Comparison of ENCODE assay signal across 14 cellular contexts in genomic region chr12:87280356-87280755, GRCh38.
A peak's percentile ranks its signal among the peaks of the same experiment; 100 is the strongest.
DNase-seq lines count a peak whose midpoint lies in the region; ATAC-seq and TF ChIP-seq lines count a peak whose summit lies in the region.
"Had no signal": no experiment of that assay in that cellular context is flagged by ENCODE, and none has a peak within 500 bp of the region (broad histone marks: within the 10 kb centered on the region; RNA-seq: fewer than 3 reads in every experiment).

No MANE protein-coding gene starts in this region.

- DNase-seq in naive B cell (peak; percentile 41), left lung (no peak), activated T-cell treated with anti-CD3 and anti-CD28 coated beads for 4 hours (no peak)
- DNase-seq in natural killer cell treated with Interleukin-12 subunit alpha and Interleukin-12 subunit beta and Interleukin-15 and Interleukin-18, amount 100 ng/mL, for 72 hours (ENCODE audit: low spot score) = no peak
- no peak for DNase-seq in activated CD4-positive, alpha-beta T cell treated with anti-CD3 and anti-CD28 coated beads for 4 hours
- DNase-seq: esophagus squamous epithelium, kidney glomerular epithelial cell, NCI-H1694 treated with DMSO at 0.1 percent for 48 hours, ovary, upper lobe of left lung had no signal

- ATAC-seq in GM19328 (IDR thresholded peaks at IDR 0.05; ENCODE audit: unreplicated experiment) (peak; percentile 70), HG02759 (IDR thresholded peaks at IDR 0.05; ENCODE audit: unreplicated experiment) (peak; percentile 79), HG03520 (IDR thresholded peaks at IDR 0.05; ENCODE audit: unreplicated experiment) (peak; percentile 84), naive B cell (ENCODE audit: low read depth in 2 of 2) (peak; percentile 97 to 98), left lung (no peak)
- no peak for ATAC-seq in natural killer cell treated with Interleukin-12 subunit alpha and Interleukin-12 subunit beta and Interleukin-15 and Interleukin-18, amount 100 ng/mL, for 72 hours

- no peaks in the 10 kb centered on the region for H3K36me3 Mint-ChIP-seq in naive B cell
- no peaks in the 10 kb centered on the region for H3K36me3 Mint-ChIP-seq in natural killer cell treated with Interleukin-12 subunit alpha and Interleukin-12 subunit beta and Interleukin-15 and Interleukin-18, amount 100 ng/mL, for 72 hours
- H3K36me3 Mint-ChIP-seq: brain had no signal

- intact Hi-C loops in left lung (cut with DNase I) = no loop called here

- no peaks in the 10 kb centered on the region for H3K36me3 ChIP-seq in left lung
- H3K36me3 ChIP-seq: esophagus squamous epithelium, ovary, upper lobe of left lung had no signal

- no peaks in the 10 kb centered on the region for H3K27me3 Mint-ChIP-seq in naive B cell
- no peaks in the 10 kb centered on the region for H3K27me3 Mint-ChIP-seq in natural killer cell treated with Interleukin-12 subunit alpha and Interleukin-12 subunit beta and Interleukin-15 and Interleukin-18, amount 100 ng/mL, for 72 hours
- H3K27me3 Mint-ChIP-seq: brain had no signal

- H3K27ac Mint-ChIP-seq in naive B cell = peak overlapping the region in 4 of 6 donors; percentile 16 to 49 (median 36)
- H3K27ac Mint-ChIP-seq in natural killer cell treated with Interleukin-12 subunit alpha and Interleukin-12 subunit beta and Interleukin-15 and Interleukin-18, amount 100 ng/mL, for 72 hours = no peak overlapping the region
- H3K27ac Mint-ChIP-seq: brain had no signal

- H3K27ac ChIP-seq in left lung = no peak overlapping the region
- H3K27ac ChIP-seq: esophagus squamous epithelium, ovary, upper lobe of left lung had no signal

- H3K4me3 Mint-ChIP-seq in naive B cell = peak overlapping the region in 7 of 8 donors; percentile 35 to 48 (median 40)
- H3K4me3 Mint-ChIP-seq in natural killer cell treated with Interleukin-12 subunit alpha and Interleukin-12 subunit beta and Interleukin-15 and Interleukin-18, amount 100 ng/mL, for 72 hours = no peak overlapping the region
- H3K4me3 Mint-ChIP-seq: brain had no signal

- H3K4me1 ChIP-seq in left lung = no peaks in the 10 kb centered on the region
- H3K4me1 ChIP-seq: esophagus squamous epithelium, upper lobe of left lung had no signal

- H3K4me3 ChIP-seq in left lung = no peak overlapping the region
- H3K4me3 ChIP-seq: esophagus squamous epithelium, ovary, upper lobe of left lung had no signal

- TF ChIP-seq CTCF in left lung (IDR thresholded peaks at IDR 0.05) = no peak

- H3K4me1 Mint-ChIP-seq in naive B cell = peaks cover 8 to 13% (median 11%) of the 10 kb centered on the region in 3 donors
- no peaks in the 10 kb centered on the region for H3K4me1 Mint-ChIP-seq in natural killer cell treated with Interleukin-12 subunit alpha and Interleukin-12 subunit beta and Interleukin-15 and Interleukin-18, amount 100 ng/mL, for 72 hours (ENCODE audit: low read depth in 2 of 2)

- no peaks in the 10 kb centered on the region for H3K27me3 ChIP-seq in left lung
- H3K27me3 ChIP-seq: esophagus squamous epithelium, ovary, upper lobe of left lung had no signal

- peaks cover 0 to 2% (median 0%) of the 10 kb centered on the region in 7 donors for H3K9me3 Mint-ChIP-seq in naive B cell
- peaks cover 9% of the 10 kb centered on the region for H3K9me3 Mint-ChIP-seq in natural killer cell treated with Interleukin-12 subunit alpha and Interleukin-12 subunit beta and Interleukin-15 and Interleukin-18, amount 100 ng/mL, for 72 hours

- H3K9me3 ChIP-seq in left lung = no peaks in the 10 kb centered on the region
- H3K9me3 ChIP-seq: esophagus squamous epithelium, ovary had no signal

Comparison
In these comparisons a context has a peak if more than half of its experiments do, and no peak if none do; other contexts are left out.
1. ATAC-seq: peak in GM19328 (single experiment), HG02759 (single experiment), HG03520 (single experiment) and naive B cell (2 of 2); none in natural killer cell treated with Interleukin-12 subunit alpha and Interleukin-12 subunit beta and Interleukin-15 and Interleukin-18, amount 100 ng/mL, for 72 hours (0 of 2) and left lung (single experiment).
2. H3K27ac Mint-ChIP-seq: peak in naive B cell (4 of 6); none in natural killer cell treated with Interleukin-12 subunit alpha and Interleukin-12 subunit beta and Interleukin-15 and Interleukin-18, amount 100 ng/mL, for 72 hours (0 of 2).